In genomic region chr14:20652996-20653975, GRCh38 we compare ENCODE assay signal across 8 cellular contexts. TPM values are rescaled to one million over a fixed set of nuclear protein-coding genes. Genes with fewer than 3 reads are reported as not detected.
DNase-seq lines count a peak whose midpoint lies in the region; ATAC-seq and TF ChIP-seq lines count a peak whose summit lies in the region.

No MANE protein-coding gene starts in this region.

- POLR2A ChIA-PET in CD4-positive, alpha-beta T cell (lab: Charles Lee): interaction anchor here (0.7 to 2.0 kb wide), 4 partner anchors 21 to 198 kb away, joined by 3 to 9 read pairs (median 4); partner anchors contain the start of genes APEX1 and OSGEP
- POLR2A ChIA-PET in activated CD8-positive, alpha-beta T cell treated with anti-CD3 and anti-CD28 coated beads for 36 hours (lab: Charles Lee): no interaction called here

- H3K27me3 ChIP-seq in CD4-positive, alpha-beta T cell (ENCODE audit: control insufficient read depth, insufficient read depth, low read length): peaks cover 58% of the 10 kb centered on the region

- H3K36me3 Mint-ChIP-seq in CD4-positive, alpha-beta T cell (ENCODE audit: low read depth): no peaks in the 10 kb centered on the region
- H3K36me3 Mint-ChIP-seq in activated CD8-positive, alpha-beta T cell treated with anti-CD3 and anti-CD28 coated beads for 36 hours (ENCODE audit: low read depth): no peaks in the 10 kb centered on the region

- H3K4me1 Mint-ChIP-seq in CD4-positive, alpha-beta T cell (ENCODE audit: low read depth): peaks cover 27% of the 10 kb centered on the region
- H3K4me1 Mint-ChIP-seq in activated CD8-positive, alpha-beta T cell treated with anti-CD3 and anti-CD28 coated beads for 36 hours (ENCODE audit: low read depth): peaks cover 19% of the 10 kb centered on the region

- H3K27ac ChIP-seq in CD4-positive, alpha-beta T cell (ENCODE audit: low read depth, low read length): no peak overlapping the region

- H3K4me3 Mint-ChIP-seq in CD4-positive, alpha-beta T cell: peak overlapping the region; percentile 52
- H3K4me3 Mint-ChIP-seq in activated CD8-positive, alpha-beta T cell treated with anti-CD3 and anti-CD28 coated beads for 36 hours: peak overlapping the region; percentile 65

- TF ChIP-seq CTCF in CD4-positive, alpha-beta T cell (IDR thresholded peaks at IDR 0.05): no peak
- no peak for TF ChIP-seq CTCF in activated CD8-positive, alpha-beta T cell treated with anti-CD3 and anti-CD28 coated beads for 36 hours (IDR thresholded peaks at IDR 0.05)

- ATAC-seq in CD4-positive, alpha-beta T cell (ENCODE audit: poor library complexity): peak; percentile 51
- peak; percentile 49 for ATAC-seq in HG03442 (IDR thresholded peaks at IDR 0.05; ENCODE audit: unreplicated experiment)
- ATAC-seq in activated CD8-positive, alpha-beta T cell treated with anti-CD3 and anti-CD28 coated beads for 36 hours: peak; percentile 86
- no peak for ATAC-seq in GM18858 (IDR thresholded peaks at IDR 0.05; ENCODE audit: unreplicated experiment)

- H3K27me3 Mint-ChIP-seq in CD4-positive, alpha-beta T cell: peaks cover 75% of the 10 kb centered on the region
- H3K27me3 Mint-ChIP-seq in activated CD8-positive, alpha-beta T cell treated with anti-CD3 and anti-CD28 coated beads for 36 hours: peaks cover 58% of the 10 kb centered on the region

- H3K9me3 Mint-ChIP-seq in CD4-positive, alpha-beta T cell: no peaks in the 10 kb centered on the region
- H3K9me3 Mint-ChIP-seq in activated CD8-positive, alpha-beta T cell treated with anti-CD3 and anti-CD28 coated beads for 36 hours: no peaks in the 10 kb centered on the region

- intact Hi-C loops in CD4-positive, alpha-beta T cell (cut with DNase I, micrococcal nuclease): loop anchor here in 1 of 2 experiments (2.0 kb wide), 1 partner anchor 20 kb away; no protein-coding TSS in a partner anchor
- intact Hi-C loops in activated CD8-positive, alpha-beta T cell treated with anti-CD3 and anti-CD28 coated beads for 36 hours (cut with micrococcal nuclease): loop anchor here (2.0 kb wide), 1 partner anchor 20 kb away; no protein-coding TSS in a partner anchor

- no peaks in the 10 kb centered on the region for H3K9me3 ChIP-seq in CD4-positive, alpha-beta T cell (ENCODE audit: control insufficient read depth, low read length)

- CTCF ChIA-PET in CD4-positive, alpha-beta T cell (lab: Charles Lee): interaction anchor here (1.0 kb wide), 1 partner anchor 38 kb away, joined by 5 read pairs; no protein-coding TSS in a partner anchor
- CTCF ChIA-PET in activated CD8-positive, alpha-beta T cell treated with anti-CD3 and anti-CD28 coated beads for 36 hours (lab: Charles Lee): interaction anchor here (2.2 kb wide), 1 partner anchor 38 kb away, joined by 7 read pairs; no protein-coding TSS in a partner anchor

- peak overlapping the region; percentile 5 for H3K27ac Mint-ChIP-seq in CD4-positive, alpha-beta T cell
- H3K27ac Mint-ChIP-seq in activated CD8-positive, alpha-beta T cell treated with anti-CD3 and anti-CD28 coated beads for 36 hours: no peak overlapping the region

- DNase-seq in CD4-positive, alpha-beta T cell: peak in 3 of 10 experiments; percentile 27 to 36 (median 36)
- DNase-seq in activated CD8-positive, alpha-beta T cell treated with anti-CD3 and anti-CD28 coated beads for 36 hours: peak; percentile 86
- DNase-seq in glomerular visceral epithelial cell (ENCODE audit: extremely low spot score): peak; percentile 11
- DNase-seq in stimulated activated CD4-positive, alpha-beta T cell treated with anti-CD3 and anti-CD28 coated beads, TNF-alpha, amount 100 ng/mL, for 24 hours (ENCODE audit: low read depth in 3 of 3): peak in 2 of 3 experiments; percentile 46 to 73
- no peak for DNase-seq in NCI-H146 (lab: John Stamatoyannopoulos, UW)
- no peak for DNase-seq in NCI-H1694 treated with DMSO at 0.1 percent for 48 hours (lab: John Stamatoyannopoulos, UW)

RNA-seq across cellular contexts. Expression of gene OR6S1, which starts 11.8 kb away (rescaled TPM):
- not detected for total RNA-seq in CD4-positive, alpha-beta T cell
- not detected for total RNA-seq in activated CD8-positive, alpha-beta T cell treated with anti-CD3 and anti-CD28 coated beads for 36 hours

RNA-seq across cellular contexts. Expression of gene RNASE4, which starts 31.1 kb away (rescaled TPM):
- total RNA-seq in CD4-positive, alpha-beta T cell: under 1 TPM; 0.11 to 0.38 TPM
- total RNA-seq in activated CD8-positive, alpha-beta T cell treated with anti-CD3 and anti-CD28 coated beads for 36 hours: 1 to 10 TPM; 1.0 to 1.1 TPM

RNA-seq across cellular contexts. Expression of gene ANG, which starts 35.3 kb away (rescaled TPM):
- under 1 TPM; 0.27 to 0.92 TPM for total RNA-seq in CD4-positive, alpha-beta T cell
- under 1 TPM; 0.87 to 0.92 TPM for total RNA-seq in activated CD8-positive, alpha-beta T cell treated with anti-CD3 and anti-CD28 coated beads for 36 hours

Comparison
In these comparisons a context has a peak if more than half of its experiments do, and no peak if none do; other contexts are left out.
1. DNase-seq: peak in activated CD8-positive, alpha-beta T cell treated with anti-CD3 and anti-CD28 coated beads for 36 hours (single experiment), glomerular visceral epithelial cell (single experiment) and stimulated activated CD4-positive, alpha-beta T cell treated with anti-CD3 and anti-CD28 coated beads, TNF-alpha, amount 100 ng/mL, for 24 hours (2 of 3); none in NCI-H146 (single experiment) and NCI-H1694 treated with DMSO at 0.1 percent for 48 hours (single experiment).